In the genomic region with DNA sequence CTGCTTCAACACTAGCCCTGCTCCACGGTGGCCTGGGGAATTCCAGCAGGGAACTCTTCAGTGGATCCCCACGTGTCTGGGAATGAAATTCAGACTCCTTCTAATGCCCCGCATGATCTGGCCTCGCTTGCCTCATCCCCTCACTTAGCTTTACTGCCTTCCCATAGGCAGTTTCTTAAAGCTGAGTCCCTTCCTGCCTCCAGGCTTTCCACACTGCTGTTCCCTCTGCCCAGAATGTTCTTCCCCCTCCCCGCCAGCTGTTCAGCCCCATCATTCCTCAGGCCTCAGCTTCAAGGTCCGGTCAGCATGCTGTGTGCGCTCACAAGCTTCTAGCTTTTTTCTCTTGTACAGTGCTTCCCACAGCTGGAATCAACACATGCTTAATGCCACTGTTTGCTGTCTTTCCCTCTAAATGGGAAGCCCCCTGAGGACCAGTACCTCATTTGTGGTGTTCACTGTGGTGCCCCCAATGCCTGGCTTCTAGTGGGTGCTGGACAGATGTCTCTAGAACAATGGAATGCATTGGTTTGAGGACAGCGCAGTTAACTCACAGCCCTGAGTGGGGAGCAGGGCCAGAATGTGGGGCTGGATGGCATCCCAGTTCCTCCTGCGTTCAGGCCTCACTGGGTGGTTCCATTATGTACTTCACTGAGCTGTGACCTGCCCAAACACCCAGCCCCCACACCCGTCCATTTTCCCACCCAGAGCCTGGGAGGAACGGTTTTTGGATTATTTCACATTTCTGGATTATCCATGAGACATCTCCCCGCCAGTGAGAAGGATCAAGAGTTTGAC, we compare ENCODE assay signal across 11 cellular contexts. TPM values are rescaled to one million over a fixed set of nuclear protein-coding genes. Genes with fewer than 3 reads are reported as not detected.
DNase-seq lines count a peak whose midpoint lies in the region; ATAC-seq, FAIRE-seq and TF ChIP-seq lines count a peak whose summit lies in the region.
"Had no signal": no experiment of that assay in that cellular context is flagged by ENCODE, and none has a peak within 500 bp of the region (broad histone marks: within the 10 kb centered on the region; RNA-seq: fewer than 3 reads in every experiment).

No MANE protein-coding gene starts in this region.

- peak overlapping the region; percentile 49 for H2BK5ac ChIP-seq in neuronal stem cell (ENCODE audit: low read length)

- H3K27ac Mint-ChIP-seq in activated CD8-positive, alpha-beta T cell treated with anti-CD3 and anti-CD28 coated beads, Interleukin-2, amount 10 ng/mL, durations not matched to agents 7 days and 5 days, result no peak overlapping the region
- H3K27ac Mint-ChIP-seq: T-helper 2 cell treated with Interferon-gamma antibody and Interleukin-4, amounts not matched to agents 5 μg/mL and 100 μg/mL, for 36 hours had no signal

- POLR2A ChIA-PET in activated CD8-positive, alpha-beta T cell treated with anti-CD3 and anti-CD28 coated beads, Interleukin-2, amount 10 ng/mL, durations not matched to agents 7 days and 5 days (lab: Charles Lee), result no interaction called here

- H3K27me3 Mint-ChIP-seq in activated CD8-positive, alpha-beta T cell treated with anti-CD3 and anti-CD28 coated beads, Interleukin-2, amount 10 ng/mL, durations not matched to agents 7 days and 5 days (ENCODE audit: low read depth), result no peaks in the 10 kb centered on the region

- H2BK12ac ChIP-seq in neuronal stem cell (ENCODE audit: low read length), result no peak overlapping the region

- no peak overlapping the region for H4K8ac ChIP-seq in neuronal stem cell (ENCODE audit: low read depth, low read length)

- peaks cover 8% of the 10 kb centered on the region for H3K36me3 Mint-ChIP-seq in activated CD8-positive, alpha-beta T cell treated with anti-CD3 and anti-CD28 coated beads, Interleukin-2, amount 10 ng/mL, durations not matched to agents 7 days and 5 days (ENCODE audit: low read depth)

- no peak overlapping the region for H3K4ac ChIP-seq in neuronal stem cell (ENCODE audit: low read length)

- H3K18ac ChIP-seq in neuronal stem cell (ENCODE audit: low read length), result no peak overlapping the region

- H3K79me2 ChIP-seq in ACC112 (ENCODE audit: control insufficient read depth, insufficient read depth, low read length, unreplicated experiment), result peaks cover 12% of the 10 kb centered on the region

- H2AK5ac ChIP-seq in neuronal stem cell (ENCODE audit: low read depth, low read length), result no peak overlapping the region

- H3K4me3 Mint-ChIP-seq in activated CD8-positive, alpha-beta T cell treated with anti-CD3 and anti-CD28 coated beads, Interleukin-2, amount 10 ng/mL, durations not matched to agents 7 days and 5 days, result no peak overlapping the region
- H3K4me3 Mint-ChIP-seq: T-helper 2 cell treated with Interferon-gamma antibody and Interleukin-4, amounts not matched to agents 5 μg/mL and 100 μg/mL, for 36 hours had no signal

- peaks cover 65% of the 10 kb centered on the region for H3K4me1 ChIP-seq in ACC112 (ENCODE audit: control insufficient read depth, insufficient read depth, low read length, unreplicated experiment)
- peaks cover 75 to 83% (median 78%) of the 10 kb centered on the region in 4 donors for H3K4me1 ChIP-seq in esophagus muscularis mucosa
- H3K4me1 ChIP-seq in neuronal stem cell (ENCODE audit: control insufficient read depth in 2 of 2, insufficient read depth in 1 of 2, low read depth in 1 of 2, low read length in 2 of 2), result peaks cover 7 to 13% of the 10 kb centered on the region in 2 donors

- no peak for TF ChIP-seq POLR2A in esophagus muscularis mucosa (IDR thresholded peaks at IDR 0.05; ENCODE audit: low read depth)

- in situ Hi-C loops in GM13977 (cut with MboI; ENCODE audit: low pct_unique_long_range_greater_than_20kb, low sequenced_read_pairs, unreplicated experiment), result no loop called here

- peak overlapping the region; percentile 75 for H3K23ac ChIP-seq in neuronal stem cell (ENCODE audit: low read depth, low read length, poor library complexity)

- no peaks in the 10 kb centered on the region for H3K27me3 ChIP-seq in ACC112 (ENCODE audit: insufficient read depth, low read length)
- no peaks in the 10 kb centered on the region for H3K27me3 ChIP-seq in esophagus muscularis mucosa
- no peaks in the 10 kb centered on the region for H3K27me3 ChIP-seq in neuronal stem cell (ENCODE audit: control insufficient read depth in 3 of 3, insufficient read depth in 3 of 3, low read depth in 1 of 3, low read length in 3 of 3)
- H3K27me3 ChIP-seq: BLaER1 treated with 17β-estradiol and CSF1 and Interleukin-3, amounts not matched to agents 10 nM and 100 nM had no signal

- peak; percentile 64 for DNase-seq in RCC 7860 (ENCODE audit: low spot score)
- DNase-seq in esophagus muscularis mucosa (ENCODE audit: extremely low spot score), result no peak
- no peak for DNase-seq in neuronal stem cell (ENCODE audit: low spot score)
- DNase-seq in activated CD8-positive, alpha-beta T cell treated with anti-CD3 and anti-CD28 coated beads, Interleukin-2, amount 10 ng/mL, durations not matched to agents 7 days and 5 days, result no peak
- no peak for DNase-seq in GM13977 (ENCODE audit: low spot score)
- DNase-seq: NCI-H1930 had no signal

- no peak for ATAC-seq in HG03457 (IDR thresholded peaks at IDR 0.05; ENCODE audit: unreplicated experiment)
- no peak for ATAC-seq in GM21723 (IDR thresholded peaks at IDR 0.05; ENCODE audit: unreplicated experiment)
- no peak for ATAC-seq in activated CD8-positive, alpha-beta T cell treated with anti-CD3 and anti-CD28 coated beads, Interleukin-2, amount 10 ng/mL, durations not matched to agents 7 days and 5 days

- peaks cover 37% of the 10 kb centered on the region for H3K79me1 ChIP-seq in neuronal stem cell (ENCODE audit: low read depth, low read length)

- H2BK15ac ChIP-seq in neuronal stem cell (ENCODE audit: low read length), result no peak overlapping the region

- H3K4me1 Mint-ChIP-seq in activated CD8-positive, alpha-beta T cell treated with anti-CD3 and anti-CD28 coated beads, Interleukin-2, amount 10 ng/mL, durations not matched to agents 7 days and 5 days (ENCODE audit: low read depth), result peaks cover 21% of the 10 kb centered on the region

- H2AFZ ChIP-seq in ACC112 (ENCODE audit: low read length, unreplicated experiment), result no peak overlapping the region
- H2AFZ ChIP-seq in neuronal stem cell (ENCODE audit: low read length), result no peak overlapping the region

- no peak overlapping the region for H2BK120ac ChIP-seq in neuronal stem cell (ENCODE audit: low read depth, low read length)

- no peak overlapping the region for H3K4me2 ChIP-seq in neuronal stem cell (ENCODE audit: insufficient read depth, low read length, poor library complexity, severe bottlenecking)

- peak overlapping the region; percentile 31 for H3K14ac ChIP-seq in neuronal stem cell (ENCODE audit: low read length)

- H3K27ac ChIP-seq in ACC112 (ENCODE audit: low read depth, low read length), result peak overlapping the region; percentile 92
- peak overlapping the region; percentile 85 to 90 (median 86) for H3K27ac ChIP-seq in esophagus muscularis mucosa (replicated peaks in 1 of 4)
- no peak overlapping the region for H3K27ac ChIP-seq in neuronal stem cell (replicated peaks; ENCODE audit: low read length)

- WGBS in esophagus muscularis mucosa, result 39% methylated on average over 12 of the region's 12 CpGs
- WGBS in neuronal stem cell (ENCODE audit: extremely low coverage in 2 of 2, insufficient read length in 2 of 2, insufficient replicate concordance in 1 of 2), 2 donors, result no CpG with 5 or more reads among the region's 12 CpGs

- H3K9me3 ChIP-seq in esophagus muscularis mucosa, result no peaks in the 10 kb centered on the region
- H3K9me3 ChIP-seq in neuronal stem cell (replicated peaks in 1 of 2; ENCODE audit: control insufficient read depth in 2 of 2, insufficient read depth in 1 of 2, low read depth in 1 of 2, low read length in 2 of 2), result no peaks in the 10 kb centered on the region
- H3K9me3 ChIP-seq: BLaER1 treated with 17β-estradiol and CSF1 and Interleukin-3, amounts not matched to agents 10 nM and 100 nM had no signal

- H3K36me3 ChIP-seq in ACC112 (ENCODE audit: insufficient read depth, low read length) (peaks cover 4% of the 10 kb centered on the region; the same call in 1 of the 2 replicates), esophagus muscularis mucosa (peaks cover 23 to 39% (median 34%) of the 10 kb centered on the region in 4 donors), neuronal stem cell (replicated peaks in 1 of 2; ENCODE audit: control insufficient read depth in 2 of 2, insufficient read depth in 2 of 2, low read length in 2 of 2) (peaks cover 45 to 94% of the 10 kb centered on the region in 2 donors)

- peak; percentile 86 for FAIRE-seq in RCC 7860 (lab: Jason Lieb, UNC)

- peak overlapping the region; percentile 79 for H3K9ac ChIP-seq in neuronal stem cell (ENCODE audit: low read depth, low read length, poor library complexity)

- no peak for TF ChIP-seq CTCF in esophagus muscularis mucosa (IDR thresholded peaks at IDR 0.05)
- TF ChIP-seq CTCF in GM13977 (IDR thresholded peaks at IDR 0.05; ENCODE audit: extremely low read depth, insufficient read depth, missing control alignments), result no peak

- H3K4me3 ChIP-seq in ACC112 (ENCODE audit: low read depth, low read length) (no peak overlapping the region), esophagus muscularis mucosa (no peak overlapping the region), neuronal stem cell (ENCODE audit: low read length in 2 of 2) (no peak overlapping the region)
- H3K4me3 ChIP-seq: BLaER1 treated with 17β-estradiol and CSF1 and Interleukin-3, amounts not matched to agents 10 nM and 100 nM had no signal

- CTCF ChIA-PET in activated CD8-positive, alpha-beta T cell treated with anti-CD3 and anti-CD28 coated beads, Interleukin-2, amount 10 ng/mL, durations not matched to agents 7 days and 5 days (lab: Charles Lee), result interaction anchor here (1.3 to 4.4 kb wide), 3 partner anchors 10 to 61 kb away, joined by 4 to 23 read pairs (median 4); no protein-coding TSS in a partner anchor

- no peak overlapping the region for H4K91ac ChIP-seq in neuronal stem cell (ENCODE audit: low read depth, low read length, poor library complexity)

- H3K9me3 Mint-ChIP-seq in activated CD8-positive, alpha-beta T cell treated with anti-CD3 and anti-CD28 coated beads, Interleukin-2, amount 10 ng/mL, durations not matched to agents 7 days and 5 days (ENCODE audit: insufficient read depth), result no peaks in the 10 kb centered on the region
- H3K9me3 Mint-ChIP-seq: T-helper 2 cell treated with Interferon-gamma antibody and Interleukin-4, amounts not matched to agents 5 μg/mL and 100 μg/mL, for 36 hours had no signal

- no peak for TF ChIP-seq EP300 in esophagus muscularis mucosa (IDR thresholded peaks at IDR 0.05)

- intact Hi-C loops in esophagus muscularis mucosa (cut with DNase I), result no loop called here

RNA-seq across cellular contexts. Expression of a gene that starts 55.0 kb away (rescaled TPM):
- total RNA-seq in esophagus muscularis mucosa, result 100 to 1,000 TPM in 2 of 4 donors, 10 to 100 TPM in 2; 78.5 to 141 (median 101) TPM
- 44.1 TPM for polyA plus RNA-seq in neuronal stem cell (2013, experiment 1 of 2)
- polyA plus RNA-seq in neuronal stem cell (2013, experiment 2 of 2), result 45.8 TPM
- 100 to 1,000 TPM; 120 to 127 TPM for total RNA-seq in activated CD8-positive, alpha-beta T cell treated with anti-CD3 and anti-CD28 coated beads, Interleukin-2, amount 10 ng/mL, durations not matched to agents 7 days and 5 days

RNA-seq across cellular contexts. Expression of a gene that starts 58.9 kb away (rescaled TPM):
- total RNA-seq in esophagus muscularis mucosa, result 10 to 100 TPM; 14.7 to 54.3 (median 35.4) TPM
- polyA plus RNA-seq in neuronal stem cell (2013, experiment 1 of 2), result 22.9 TPM
- 22.9 TPM for polyA plus RNA-seq in neuronal stem cell (2013, experiment 2 of 2)
- 10 to 100 TPM; 20.9 to 22.7 TPM for total RNA-seq in activated CD8-positive, alpha-beta T cell treated with anti-CD3 and anti-CD28 coated beads, Interleukin-2, amount 10 ng/mL, durations not matched to agents 7 days and 5 days
